ENCODE assay signal across 9 cellular contexts in genomic region chr6:170292111-170292777, GRCh38. TPM values are rescaled to one million over a fixed set of nuclear protein-coding genes. Genes with fewer than 3 reads are reported as not detected.
DNase-seq lines count a peak whose midpoint lies in the region; ATAC-seq, FAIRE-seq and TF ChIP-seq lines count a peak whose summit lies in the region.
"Had no signal": no experiment of that assay in that cellular context is flagged by ENCODE, and none has a peak within 500 bp of the region (broad histone marks: within the 10 kb centered on the region; RNA-seq: fewer than 3 reads in every experiment).

No MANE protein-coding gene starts in this region.

- H3K27ac ChIP-seq in keratinocyte (ENCODE audit: control insufficient read depth, insufficient read depth, low read length) (no peak overlapping the region), temporal lobe (ENCODE audit: low read depth, low read length) (peak overlapping the region; percentile 25)

- no peaks in the 10 kb centered on the region for H3K27me3 ChIP-seq in keratinocyte (ENCODE audit: control insufficient read depth, extremely low read depth, insufficient read depth, low read length)

- peak; percentile 78 for FAIRE-seq in keratinocyte (lab: Jason Lieb, UNC)

- H3K9ac ChIP-seq in keratinocyte (ENCODE audit: control insufficient read depth, extremely low read depth, insufficient read depth, low read length) = no peak overlapping the region

- DNase-seq in T-helper 2 cell treated with Interferon-gamma antibody and Interleukin-4, amounts not matched to agents 5 μg/mL and 100 μg/mL, for 36 hours (ENCODE audit: low spot score) = no peak
- DNase-seq in T-helper 2 cell (no peak), keratinocyte (ENCODE audit: low read depth, low spot score) (no peak), mucosa of gallbladder (ENCODE audit: low spot score) (no peak), NCI-H1930 (lab: John Stamatoyannopoulos, UW) (no peak)
- DNase-seq in activated T-helper 1 cell treated with anti-CD3 and anti-CD28 coated beads, Interleukin-12 subunit alpha, Interleukin-12 subunit beta, Interleukin-2, Interleukin-4 antibody, amounts not matched to agents 30 ng/mL and 10 ng/mL and 1 ng/mL, durations not matched to agents 14 hours and 24 hours and 36 hours (ENCODE audit: low spot score) = no peak

- peak overlapping the region; percentile 75 for H3K4me2 ChIP-seq in keratinocyte (ENCODE audit: control insufficient read depth, extremely low read depth, insufficient read depth, low read depth, low read length)

- no peak for ATAC-seq in HG02973 (IDR thresholded peaks at IDR 0.05; ENCODE audit: unreplicated experiment)

- H2AFZ ChIP-seq in keratinocyte (ENCODE audit: control insufficient read depth, low read length) = no peak overlapping the region

- no peak for TF ChIP-seq CTCF in keratinocyte (optimal IDR thresholded peaks at IDR 0.05 in 1 of 3, IDR thresholded peaks at IDR 0.05 in 1 of 3, conservative IDR thresholded peaks at IDR 0.05 in 1 of 3; ENCODE audit: extremely low read depth in 1 of 3, insufficient read depth in 2 of 3, low read length in 3 of 3)

- peak overlapping the region; percentile 65 for H3K27ac Mint-ChIP-seq in T-helper 2 cell treated with Interferon-gamma antibody and Interleukin-4, amounts not matched to agents 5 μg/mL and 100 μg/mL, for 36 hours
- H3K27ac Mint-ChIP-seq in activated T-helper 1 cell treated with anti-CD3 and anti-CD28 coated beads, Interleukin-12 subunit alpha, Interleukin-12 subunit beta, Interleukin-2, Interleukin-4 antibody, amounts not matched to agents 30 ng/mL and 10 ng/mL and 1 ng/mL, durations not matched to agents 14 hours and 24 hours and 36 hours = peak overlapping the region; percentile 75

- peaks cover 2 to 10% of the 10 kb centered on the region in 2 experiments for H3K36me3 ChIP-seq in keratinocyte (ENCODE audit: control insufficient read depth in 2 of 2, extremely low read depth in 1 of 2, insufficient read depth in 2 of 2, low read length in 2 of 2)

- no peaks in the 10 kb centered on the region for H3K9me3 ChIP-seq in keratinocyte (ENCODE audit: control insufficient read depth, low read depth, low read length)
- H3K9me3 ChIP-seq: mucosa of descending colon had no signal

- peaks cover 30% of the 10 kb centered on the region for H3K79me2 ChIP-seq in keratinocyte (ENCODE audit: control insufficient read depth, insufficient read depth, low read length)

- H3K4me1 Mint-ChIP-seq in T-helper 2 cell treated with Interferon-gamma antibody and Interleukin-4, amounts not matched to agents 5 μg/mL and 100 μg/mL, for 36 hours (ENCODE audit: low read depth) = peaks cover 26% of the 10 kb centered on the region
- peaks cover 50% of the 10 kb centered on the region for H3K4me1 Mint-ChIP-seq in activated T-helper 1 cell treated with anti-CD3 and anti-CD28 coated beads, Interleukin-12 subunit alpha, Interleukin-12 subunit beta, Interleukin-2, Interleukin-4 antibody, amounts not matched to agents 30 ng/mL and 10 ng/mL and 1 ng/mL, durations not matched to agents 14 hours and 24 hours and 36 hours (ENCODE audit: low read depth)

- H3K27me3 Mint-ChIP-seq in T-helper 2 cell treated with Interferon-gamma antibody and Interleukin-4, amounts not matched to agents 5 μg/mL and 100 μg/mL, for 36 hours (ENCODE audit: low read depth) = peaks cover 68% of the 10 kb centered on the region
- peaks cover 67% of the 10 kb centered on the region for H3K27me3 Mint-ChIP-seq in activated T-helper 1 cell treated with anti-CD3 and anti-CD28 coated beads, Interleukin-12 subunit alpha, Interleukin-12 subunit beta, Interleukin-2, Interleukin-4 antibody, amounts not matched to agents 30 ng/mL and 10 ng/mL and 1 ng/mL, durations not matched to agents 14 hours and 24 hours and 36 hours (ENCODE audit: insufficient read depth)

- dilution Hi-C loops in keratinocyte (cut with MboI; ENCODE audit: extremely low pct_ligation_motif_present, low sequenced_read_pairs) = no loop called here

- H4K20me1 ChIP-seq in keratinocyte (ENCODE audit: control insufficient read depth, extremely low read depth, insufficient read depth, low read length) = peaks cover 2% of the 10 kb centered on the region

- peak overlapping the region; percentile 73 for H3K4me3 Mint-ChIP-seq in T-helper 2 cell treated with Interferon-gamma antibody and Interleukin-4, amounts not matched to agents 5 μg/mL and 100 μg/mL, for 36 hours
- peak overlapping the region; percentile 85 for H3K4me3 Mint-ChIP-seq in activated T-helper 1 cell treated with anti-CD3 and anti-CD28 coated beads, Interleukin-12 subunit alpha, Interleukin-12 subunit beta, Interleukin-2, Interleukin-4 antibody, amounts not matched to agents 30 ng/mL and 10 ng/mL and 1 ng/mL, durations not matched to agents 14 hours and 24 hours and 36 hours

- no peaks in the 10 kb centered on the region for H3K9me1 ChIP-seq in keratinocyte (ENCODE audit: control insufficient read depth, extremely low read depth, insufficient read depth, low read length)

- intact Hi-C loops in activated T-helper 1 cell treated with anti-CD3 and anti-CD28 coated beads, Interleukin-12 subunit alpha, Interleukin-12 subunit beta, Interleukin-2, Interleukin-4 antibody, amounts not matched to agents 30 ng/mL and 10 ng/mL and 1 ng/mL, durations not matched to agents 14 hours and 24 hours and 36 hours (cut with micrococcal nuclease) = loop anchor here (5.0 kb wide), 2 partner anchors 225 to 500 kb away; no protein-coding TSS in a partner anchor

- H3K4me1 ChIP-seq in keratinocyte (ENCODE audit: control insufficient read depth, extremely low read depth, insufficient read depth, low read length) = peaks cover 36% of the 10 kb centered on the region

- no peaks in the 10 kb centered on the region for H3K9me3 Mint-ChIP-seq in T-helper 2 cell treated with Interferon-gamma antibody and Interleukin-4, amounts not matched to agents 5 μg/mL and 100 μg/mL, for 36 hours
- no peaks in the 10 kb centered on the region for H3K9me3 Mint-ChIP-seq in activated T-helper 1 cell treated with anti-CD3 and anti-CD28 coated beads, Interleukin-12 subunit alpha, Interleukin-12 subunit beta, Interleukin-2, Interleukin-4 antibody, amounts not matched to agents 30 ng/mL and 10 ng/mL and 1 ng/mL, durations not matched to agents 14 hours and 24 hours and 36 hours

- H3K4me3 ChIP-seq in keratinocyte (ENCODE audit: control insufficient read depth in 2 of 3, extremely low read depth in 1 of 3, insufficient read depth in 2 of 3, low read depth in 1 of 3, low read length in 3 of 3) = peak overlapping the region in 2 of 3 experiments; percentile 56 to 68
- H3K4me3 ChIP-seq: mucosa of descending colon had no signal

- H3K36me3 Mint-ChIP-seq in T-helper 2 cell treated with Interferon-gamma antibody and Interleukin-4, amounts not matched to agents 5 μg/mL and 100 μg/mL, for 36 hours (ENCODE audit: low read depth) = peaks cover 1% of the 10 kb centered on the region
- H3K36me3 Mint-ChIP-seq in activated T-helper 1 cell treated with anti-CD3 and anti-CD28 coated beads, Interleukin-12 subunit alpha, Interleukin-12 subunit beta, Interleukin-2, Interleukin-4 antibody, amounts not matched to agents 30 ng/mL and 10 ng/mL and 1 ng/mL, durations not matched to agents 14 hours and 24 hours and 36 hours (ENCODE audit: low read depth) = peaks cover 5% of the 10 kb centered on the region

RNA-seq across cellular contexts. Expression of gene DLL1, which starts 1.4 kb away (rescaled TPM):
- total RNA-seq in activated T-helper 1 cell treated with anti-CD3 and anti-CD28 coated beads, Interleukin-12 subunit alpha, Interleukin-12 subunit beta, Interleukin-2, Interleukin-4 antibody, amounts not matched to agents 30 ng/mL and 10 ng/mL and 1 ng/mL, durations not matched to agents 14 hours and 24 hours and 36 hours = not detected in 2 replicates
- polyA plus RNA-seq in keratinocyte = 6.5 to 14.2 TPM (median 8.2 TPM) in 3 replicates
- 2.7 TPM for polyA plus RNA-seq in keratinocyte (2011; ENCODE audit: low read depth)
- 2.3 and 4.1 TPM in 2 replicates for polyA plus RNA-seq in keratinocyte (2011; cell fraction: cytosol; rRNA removed)
- 30.2 and 36.7 TPM in 2 replicates for polyA plus RNA-seq in keratinocyte (2011; cell fraction: nucleus; rRNA removed)
- 2.3 and 15.9 TPM in 2 replicates for polyA plus RNA-seq in keratinocyte (2012; ENCODE audit: low replicate concordance)
- 4.0 to 23.8 TPM (median 5.8 TPM) in 3 replicates for polyA minus RNA-seq in keratinocyte
- 9.6 TPM for polyA minus RNA-seq in keratinocyte (2011; cell fraction: cytosol; rRNA and poly(A)+ RNA removed)
- 22.2 and 23.8 TPM in 2 replicates for polyA minus RNA-seq in keratinocyte (2011; cell fraction: nucleus; rRNA and poly(A)+ RNA removed)
- total RNA-seq in temporal lobe (9.1 TPM), mucosa of gallbladder (13.0 TPM)

RNA-seq across cellular contexts. Expression of gene FAM120B, which starts 14.3 kb away (rescaled TPM):
- total RNA-seq in activated T-helper 1 cell treated with anti-CD3 and anti-CD28 coated beads, Interleukin-12 subunit alpha, Interleukin-12 subunit beta, Interleukin-2, Interleukin-4 antibody, amounts not matched to agents 30 ng/mL and 10 ng/mL and 1 ng/mL, durations not matched to agents 14 hours and 24 hours and 36 hours = 18.4 TPM in 2 replicates
- polyA plus RNA-seq in keratinocyte = 17.4 to 18.4 TPM (median 18.3 TPM) in 3 replicates
- polyA plus RNA-seq in keratinocyte (2011; ENCODE audit: low read depth) = 31.0 TPM
- polyA plus RNA-seq in keratinocyte (2011; cell fraction: cytosol; rRNA removed) = 11.2 and 16.1 TPM in 2 replicates
- 30.5 and 38.0 TPM in 2 replicates for polyA plus RNA-seq in keratinocyte (2011; cell fraction: nucleus; rRNA removed)
- polyA plus RNA-seq in keratinocyte (2012; ENCODE audit: low replicate concordance) = 15.5 and 21.1 TPM in 2 replicates
- 34.0 to 46.8 TPM (median 38.6 TPM) in 3 replicates for polyA minus RNA-seq in keratinocyte
- polyA minus RNA-seq in keratinocyte (2011; cell fraction: cytosol; rRNA and poly(A)+ RNA removed) = 13.6 TPM
- 18.7 and 51.9 TPM in 2 replicates for polyA minus RNA-seq in keratinocyte (2011; cell fraction: nucleus; rRNA and poly(A)+ RNA removed)
- total RNA-seq in temporal lobe = 36.4 TPM
- 38.9 TPM for total RNA-seq in mucosa of gallbladder

Comparison
In these comparisons a context has a peak if more than half of its experiments do, and no peak if none do; other contexts are left out.
1. RNA of gene DLL1, which starts 1.4 kb away (total RNA-seq): 13.0 TPM in mucosa of gallbladder (single experiment) and 9.1 TPM in temporal lobe (single experiment); not detected in activated T-helper 1 cell treated with anti-CD3 and anti-CD28 coated beads, Interleukin-12 subunit alpha, Interleukin-12 subunit beta, Interleukin-2, Interleukin-4 antibody, amounts not matched to agents 30 ng/mL and 10 ng/mL and 1 ng/mL, durations not matched to agents 14 hours and 24 hours and 36 hours; every median in the first group is over 10 times any median in the second.